Comparison of ENCODE assay signal across 25 cellular contexts in genomic region chr16:58211245-58211644, GRCh38.
"Had no signal": no experiment of that assay in that cellular context is flagged by ENCODE, and none has a peak within 500 bp of the region (broad histone marks: within the 10 kb centered on the region; RNA-seq: fewer than 3 reads in every experiment).

No MANE protein-coding gene starts in this region.

- H2AFZ ChIP-seq: parathyroid adenoma had no signal

- H3K36me3 ChIP-seq: esophagus muscularis mucosa, lower lobe of right lung, right lobe of liver, stomach, thyroid gland, vagina had no signal

- H3K4me3 ChIP-seq: esophagus muscularis mucosa, lower lobe of right lung, mucosa of descending colon, right lobe of liver, stomach, thyroid gland, vagina had no signal

- H3K4me1 ChIP-seq: esophagus muscularis mucosa, lower lobe of right lung, parathyroid adenoma, right lobe of liver, stomach, thyroid gland, vagina had no signal

- DNase-seq: cortex of kidney; effector memory CD8-positive, alpha-beta T cell; foreskin melanocyte; head of caudate nucleus; left ventricle myocardium superior; lower lobe of right lung; mucosa of descending colon; naive B cell; right lobe of liver; small intestine; stimulated activated CD4-positive, alpha-beta T cell treated with anti-CD3 and anti-CD28 coated beads, Interleukin-15, amount 100 ng/mL, for 24 hours; stimulated activated CD4-positive, alpha-beta T cell treated with anti-CD3 and anti-CD28 coated beads, Interleukin-4, amount 100 ng/mL, for 1 hour; stimulated activated CD8-positive, alpha-beta memory T cell treated with anti-CD3 and anti-CD28 coated beads, Interleukin-4, amount 100 ng/mL, for 48 hours; stimulated activated naive CD4-positive, alpha-beta T cell; stomach; thyroid gland; trophoblast cell had no signal

- H3K9me3 ChIP-seq: esophagus muscularis mucosa, lower lobe of right lung, mucosa of descending colon, right lobe of liver, stomach, thyroid gland, vagina had no signal

- H3K9me3 Mint-ChIP-seq: effector memory CD8-positive, alpha-beta T cell; memory B cell; mesothelial cell of epicardium; natural killer cell treated with Interleukin-12 subunit alpha and Interleukin-12 subunit beta and Interleukin-15 and Interleukin-18, amount 100 ng/mL, for 72 hours had no signal

- H3K27ac ChIP-seq: esophagus muscularis mucosa, lower lobe of right lung, parathyroid adenoma, right lobe of liver, stomach, thyroid gland, vagina had no signal

- H3K4me1 Mint-ChIP-seq: mesothelial cell of epicardium had no signal

- H3K4me3 Mint-ChIP-seq: effector memory CD8-positive, alpha-beta T cell; memory B cell; mesothelial cell of epicardium; naive B cell; natural killer cell treated with Interleukin-12 subunit alpha and Interleukin-12 subunit beta and Interleukin-15 and Interleukin-18, amount 100 ng/mL, for 72 hours; neural crest cell had no signal

- H3K9ac ChIP-seq: parathyroid adenoma had no signal

- H3K27me3 ChIP-seq: right lobe of liver, thyroid gland, vagina had no signal

- H3K79me2 ChIP-seq: parathyroid adenoma had no signal

- H3K36me3 Mint-ChIP-seq: memory B cell; mesothelial cell of epicardium; natural killer cell treated with Interleukin-12 subunit alpha and Interleukin-12 subunit beta and Interleukin-15 and Interleukin-18, amount 100 ng/mL, for 72 hours had no signal

- H3K27ac Mint-ChIP-seq: effector memory CD8-positive, alpha-beta T cell; memory B cell; mesothelial cell of epicardium; naive B cell; natural killer cell treated with Interleukin-12 subunit alpha and Interleukin-12 subunit beta and Interleukin-15 and Interleukin-18, amount 100 ng/mL, for 72 hours; progenitor cell of endocrine pancreas had no signal
